ENCODE assay signal across 20 cellular contexts in the genomic region with DNA sequence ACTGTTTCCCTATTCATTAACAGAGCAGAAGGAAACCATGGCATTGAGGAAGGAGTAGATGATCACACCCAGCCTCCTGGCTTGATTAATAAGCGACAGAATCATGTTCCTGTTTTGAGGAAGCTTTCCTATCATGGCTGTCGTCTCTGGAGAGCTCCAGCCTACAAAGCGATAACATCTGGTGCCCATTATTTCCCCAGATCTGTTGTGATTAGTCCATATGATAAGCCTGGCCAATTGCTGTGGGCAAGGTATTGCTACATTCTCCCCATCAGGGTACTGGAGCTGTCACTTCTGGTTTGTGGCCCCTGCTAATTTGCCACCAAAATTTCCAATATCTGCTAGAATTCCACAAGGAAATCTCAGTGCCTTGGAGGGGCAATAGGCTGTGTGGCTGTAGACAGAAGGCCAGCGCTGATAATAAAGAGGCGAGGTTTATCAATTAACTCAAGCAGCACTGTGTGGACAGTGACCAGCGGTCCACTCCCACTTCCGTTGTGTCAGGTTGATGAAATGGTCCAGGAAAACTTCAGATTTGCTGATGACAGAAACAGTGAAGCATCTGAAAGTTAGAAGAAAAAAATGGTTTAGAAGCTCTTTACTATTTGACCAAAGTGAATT.
"Had no signal": no experiment of that assay in that cellular context is flagged by ENCODE, and none has a peak within 500 bp of the region (broad histone marks: within the 10 kb centered on the region; RNA-seq: fewer than 3 reads in every experiment).

No MANE protein-coding gene starts in this region.

- ATAC-seq: activated CD4-positive, alpha-beta T cell treated with anti-CD3 and anti-CD28 coated beads for 36 hours; activated naive CD4-positive, alpha-beta T cell treated with anti-CD3 and anti-CD28 coated beads, Interleukin-2, amount 50 U/mL, for 72 hours; gastrocnemius medialis; heart left ventricle; left lung; stimulated activated effector memory CD8-positive, alpha-beta T cell treated with anti-CD3 and anti-CD28 coated beads, Interleukin-12 subunit alpha, Interleukin-12 subunit beta, amount 100 ng/mL, for 72 hours; WTC11 had no signal

- DNase-seq: activated CD4-positive, alpha-beta T cell treated with anti-CD3 and anti-CD28 coated beads for 36 hours; activated CD4-positive, alpha-beta T cell treated with anti-CD3 and anti-CD28 coated beads, Interleukin-2, amount 50 U/mL, for 48 hours; activated gamma-delta T cell treated with Interleukin-2 at 50 U/mL for 16 hours; adrenal gland; cerebellar nuclear complex; cortex of kidney; erythroblast; gastrocnemius medialis; heart left ventricle; kidney; left lung; nephron progenitor cell; nucleus accumbens; posterior cingulate gyrus; sigmoid colon; stimulated activated CD4-positive, alpha-beta T cell treated with anti-CD3 and anti-CD28 coated beads, Interleukin-4, amount 100 ng/mL, for 24 hours; stomach had no signal
